ENCODE assay signal across 8 cellular contexts in genomic region chr17:35242158-35242804, GRCh38. TPM values are rescaled to one million over a fixed set of nuclear protein-coding genes. Genes with fewer than 3 reads are reported as not detected.
DNase-seq lines count a peak whose midpoint lies in the region; TF ChIP-seq lines count a peak whose summit lies in the region.

No MANE protein-coding gene starts in this region.

- TF ChIP-seq CTCF in adrenal gland (IDR thresholded peaks at IDR 0.05), result peak; percentile 8 to 55 (median 40)

- TF ChIP-seq POLR2A in adrenal gland (IDR thresholded peaks at IDR 0.05), result no peak

- H3K36me3 ChIP-seq in H7 (replicated peaks; ENCODE audit: control insufficient read depth, insufficient read depth, low read length) (no peaks in the 10 kb centered on the region), MG63 (peaks cover 7% of the 10 kb centered on the region), adrenal gland (replicated peaks in 1 of 2) (no peaks in the 10 kb centered on the region), skeletal muscle tissue (ENCODE audit: control insufficient read depth in 3 of 3, insufficient read depth in 3 of 3, low read length in 3 of 3) (peaks cover 0 to under 1% (median 0%) of the 10 kb centered on the region in 3 donors)

- H3K9ac ChIP-seq in skeletal muscle tissue (ENCODE audit: low read depth in 1 of 3, low read length in 3 of 3), result peak overlapping the region; percentile 85 to 95 (median 95)

- DNase-seq in ELF-1 (ENCODE audit: low read depth, low spot score) (peak; percentile 85), H7 (peak; percentile 93), MG63 (peak; percentile 62), T follicular helper cell (ENCODE audit: low read depth) (peak; percentile 76), adrenal gland (peak; percentile 59 to 81 (median 75)), iPS DF 4.7 (ENCODE audit: extremely low read depth, low spot score) (peak; percentile 46), amniotic stem cell (lab: John Stamatoyannopoulos, UW) (no peak)

- H3K27ac ChIP-seq in adrenal gland (peak overlapping the region; percentile 96 to 97 (median 97)), skeletal muscle tissue (ENCODE audit: low read depth, low read length) (peak overlapping the region; percentile 98)

- H3K4me1 ChIP-seq in adrenal gland (replicated peaks in 1 of 2) (peaks cover 20 to 30% of the 10 kb centered on the region in 2 donors), skeletal muscle tissue (ENCODE audit: control insufficient read depth in 3 of 3, insufficient read depth in 3 of 3, low read length in 3 of 3) (peaks cover 25 to 45% (median 36%) of the 10 kb centered on the region in 3 donors)

- H3K4me3 ChIP-seq in H7 (ENCODE audit: insufficient read depth, low read depth, low read length) (peak overlapping the region; percentile 80), MG63 (peak overlapping the region; percentile 81), adrenal gland (peak overlapping the region; percentile 62 to 78 (median 72)), skeletal muscle tissue (ENCODE audit: low read length in 3 of 3) (peak overlapping the region; percentile 91 to 93 (median 91))

- intact Hi-C loops in adrenal gland (cut with DNase I), result loop anchor here in 1 of 2 donors (10.0 kb wide), 1 partner anchor 193 kb away; the partner anchor contains the start of gene SLFN12

- H3K9me3 ChIP-seq in MG63 (no peaks in the 10 kb centered on the region), adrenal gland (replicated peaks in 1 of 3) (no peaks in the 10 kb centered on the region), skeletal muscle tissue (ENCODE audit: control insufficient read depth in 3 of 3, low read length in 3 of 3) (no peaks in the 10 kb centered on the region)

- 1 to 3% (median 2%) methylated on average over 25 to 43 of the region's 43 CpGs for whole genome bisulfite sequencing in adrenal gland, 4 donors

- H3K27me3 ChIP-seq in H7 (ENCODE audit: control insufficient read depth, insufficient read depth, low read length) (no peaks in the 10 kb centered on the region; the same call in 1 of the 2 replicates), MG63 (no peaks in the 10 kb centered on the region), adrenal gland (no peaks in the 10 kb centered on the region), skeletal muscle tissue (ENCODE audit: control insufficient read depth in 3 of 3, insufficient read depth in 3 of 3, low read length in 3 of 3) (no peaks in the 10 kb centered on the region)

RNA-seq across cellular contexts. Expression of gene SLFN5, which starts 0.6 kb away (rescaled TPM):
- 8.2 and 9.2 TPM in 2 replicates for total RNA-seq in H7 (2014; rRNA removed; shearing (Covaris generic))
- total RNA-seq in MG63 (2014; rRNA removed; shearing (Covaris generic); ENCODE audit: low replicate concordance), result 4.0 and 11.0 TPM in 2 replicates
- total RNA-seq in adrenal gland, result 10 to 100 TPM; 33.2 to 57.8 (median 38.8) TPM
- polyA plus RNA-seq in adrenal gland, result 10 to 100 TPM in 1 of 3 donors, 1 to 10 TPM in 2; 4.3 to 16.5 (median 8.0) TPM
- total RNA-seq in skeletal muscle tissue, result 6.3 TPM

RNA-seq across cellular contexts. Expression of gene SLC35G3, which starts 48.1 kb away (rescaled TPM):
- not detected in 2 replicates for total RNA-seq in H7 (2014; rRNA removed; shearing (Covaris generic))
- not detected in 2 replicates for total RNA-seq in MG63 (2014; rRNA removed; shearing (Covaris generic); ENCODE audit: low replicate concordance)
- not detected for total RNA-seq in adrenal gland
- polyA plus RNA-seq in adrenal gland, result not detected
- not detected for total RNA-seq in skeletal muscle tissue
